Comparison of ENCODE assay signal across 10 cellular contexts in genomic region chr4:111268769-111269414, GRCh38.
DNase-seq lines count a peak whose midpoint lies in the region; ATAC-seq and TF ChIP-seq lines count a peak whose summit lies in the region.
"Had no signal": no experiment of that assay in that cellular context is flagged by ENCODE, and none has a peak within 500 bp of the region (broad histone marks: within the 10 kb centered on the region; RNA-seq: fewer than 3 reads in every experiment).

No MANE protein-coding gene starts in this region.

- H3K27ac ChIP-seq in smooth muscle cell (ENCODE audit: low read depth) = peak overlapping the region; percentile 2
- H3K27ac ChIP-seq: cardiac muscle cell had no signal

- no peaks in the 10 kb centered on the region for H3K36me3 ChIP-seq in smooth muscle cell (ENCODE audit: low read depth)
- H3K36me3 ChIP-seq: cardiac muscle cell had no signal

- no peaks in the 10 kb centered on the region for H4K20me1 ChIP-seq in smooth muscle cell (ENCODE audit: low read depth)

- H3K9me3 Mint-ChIP-seq in activated CD8-positive, alpha-beta T cell treated with anti-CD3 and anti-CD28 coated beads, Interleukin-2, amount 10 ng/mL, durations not matched to agents 7 days and 5 days (ENCODE audit: insufficient read depth) = no peaks in the 10 kb centered on the region

- no peaks in the 10 kb centered on the region for H3K36me3 Mint-ChIP-seq in activated CD8-positive, alpha-beta T cell treated with anti-CD3 and anti-CD28 coated beads, Interleukin-2, amount 10 ng/mL, durations not matched to agents 7 days and 5 days (ENCODE audit: low read depth)

- no peaks in the 10 kb centered on the region for H3K79me2 ChIP-seq in smooth muscle cell (ENCODE audit: low read depth)

- CTCF ChIA-PET in activated CD8-positive, alpha-beta T cell treated with anti-CD3 and anti-CD28 coated beads, Interleukin-2, amount 10 ng/mL, durations not matched to agents 7 days and 5 days (lab: Charles Lee) = no interaction called here

- no peaks in the 10 kb centered on the region for H3K9me3 ChIP-seq in smooth muscle cell (replicated peaks; ENCODE audit: low read depth)

- H3K4me3 ChIP-seq in smooth muscle cell = no peak overlapping the region
- H3K4me3 ChIP-seq: cardiac muscle cell had no signal

- in situ Hi-C loops in KBM-7 (cut with MboI; ENCODE audit: low pct_unique_long_range_greater_than_20kb, low sequenced_read_pairs) = no loop called here

- WGBS in smooth muscle cell (ENCODE audit: low lambda C conversion rate) = 87% methylated on average over 2 of the region's 2 CpGs

- peak overlapping the region; percentile 59 for H2AFZ ChIP-seq in smooth muscle cell (ENCODE audit: low read depth)

- H3K4me2 ChIP-seq in smooth muscle cell = peak overlapping the region; percentile 55

- DNase-seq in RPMI7951 (ENCODE audit: low read depth) = peak; percentile 25
- no peak for DNase-seq in smooth muscle cell (lab: John Stamatoyannopoulos, UW; ENCODE audit: unreplicated experiment)
- no peak for DNase-seq in KBM-7
- DNase-seq in activated CD8-positive, alpha-beta T cell treated with anti-CD3 and anti-CD28 coated beads, Interleukin-2, amount 10 ng/mL, durations not matched to agents 7 days and 5 days = no peak
- no peak for DNase-seq in foreskin melanocyte
- DNase-seq: NCI-H526 treated with DMSO at 0.1 percent for 48 hours had no signal

- H3K4me1 Mint-ChIP-seq in activated CD8-positive, alpha-beta T cell treated with anti-CD3 and anti-CD28 coated beads, Interleukin-2, amount 10 ng/mL, durations not matched to agents 7 days and 5 days (ENCODE audit: low read depth) = no peaks in the 10 kb centered on the region

- ATAC-seq in GM18858 (IDR thresholded peaks at IDR 0.05; ENCODE audit: unreplicated experiment) (peak; percentile 79), HG02884 (IDR thresholded peaks at IDR 0.05; ENCODE audit: unreplicated experiment) (peak; percentile 87)
- ATAC-seq in activated CD8-positive, alpha-beta T cell treated with anti-CD3 and anti-CD28 coated beads, Interleukin-2, amount 10 ng/mL, durations not matched to agents 7 days and 5 days = no peak
- ATAC-seq: sciatic nerve had no signal

- H3K27me3 Mint-ChIP-seq in activated CD8-positive, alpha-beta T cell treated with anti-CD3 and anti-CD28 coated beads, Interleukin-2, amount 10 ng/mL, durations not matched to agents 7 days and 5 days (ENCODE audit: low read depth) = no peaks in the 10 kb centered on the region

- H3K27ac Mint-ChIP-seq in activated CD8-positive, alpha-beta T cell treated with anti-CD3 and anti-CD28 coated beads, Interleukin-2, amount 10 ng/mL, durations not matched to agents 7 days and 5 days = no peak overlapping the region

- no peaks in the 10 kb centered on the region for H3K27me3 ChIP-seq in smooth muscle cell (ENCODE audit: low read depth)
- H3K27me3 ChIP-seq: cardiac muscle cell had no signal

- H3K9ac ChIP-seq in smooth muscle cell (ENCODE audit: low read depth) = no peak overlapping the region

- peaks cover 10% of the 10 kb centered on the region for H3K4me1 ChIP-seq in smooth muscle cell (ENCODE audit: low read depth)

- no peaks in the 10 kb centered on the region for H3F3A ChIP-seq in smooth muscle cell (ENCODE audit: low read depth)

- POLR2A ChIA-PET in activated CD8-positive, alpha-beta T cell treated with anti-CD3 and anti-CD28 coated beads, Interleukin-2, amount 10 ng/mL, durations not matched to agents 7 days and 5 days (lab: Charles Lee) = no interaction called here

- H3K4me3 Mint-ChIP-seq in activated CD8-positive, alpha-beta T cell treated with anti-CD3 and anti-CD28 coated beads, Interleukin-2, amount 10 ng/mL, durations not matched to agents 7 days and 5 days = no peak overlapping the region

- no peak for TF ChIP-seq CTCF in smooth muscle cell (IDR thresholded peaks at IDR 0.05; ENCODE audit: borderline replicate concordance, insufficient read depth, poor library complexity, severe bottlenecking)
